Comparison of ENCODE assay signal across 19 cellular contexts in the genomic region with DNA sequence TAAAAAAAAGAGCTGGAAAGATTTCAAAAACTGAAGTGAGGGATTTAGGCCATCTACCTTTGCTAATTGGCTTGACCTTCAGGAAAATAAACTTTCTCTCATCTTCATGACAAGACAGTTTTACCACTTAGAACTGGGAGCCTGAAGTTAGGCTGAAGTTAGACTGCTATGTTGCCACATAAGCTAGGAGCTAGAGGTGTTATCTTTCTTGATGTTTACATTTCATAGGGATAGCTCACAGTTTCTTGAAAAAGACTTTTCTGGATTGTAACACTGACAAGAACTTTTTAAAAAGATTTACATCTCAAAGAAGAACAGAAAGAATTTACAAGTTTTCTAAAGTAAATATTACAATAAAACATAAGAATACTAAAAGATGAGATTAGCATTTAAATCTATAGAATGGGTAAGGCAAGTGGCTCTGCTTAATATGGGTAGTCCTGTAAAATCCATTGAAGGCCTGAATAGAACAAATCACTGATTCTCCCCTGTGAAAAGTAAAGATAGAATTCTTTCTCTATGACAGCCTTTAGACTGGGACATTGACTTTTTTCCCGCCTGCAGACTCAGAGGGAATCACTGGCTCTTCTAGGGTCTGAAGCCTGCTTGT.
"Had no signal": no experiment of that assay in that cellular context is flagged by ENCODE, and none has a peak within 500 bp of the region (broad histone marks: within the 10 kb centered on the region; RNA-seq: fewer than 3 reads in every experiment).

No MANE protein-coding gene starts in this region.

- FAIRE-seq: colon, pancreas, TTC549, urothelium cell line had no signal

- DNase-seq: activated B cell treated with CpG ODN at 0.5 μM for 24 hours; activated CD4-positive, alpha-beta T cell treated with anti-CD3 and anti-CD28 coated beads, Interleukin-2, amount 50 U/mL, for 1 hour; activated naive CD4-positive, alpha-beta T cell; activated naive CD8-positive, alpha-beta T cell treated with anti-CD3 and anti-CD28 coated beads, Interleukin-2, amount 10 ng/mL, durations not matched to agents 7 days and 5 days; activated T-cell treated with anti-CD3 and anti-CD28 coated beads for 4 hours; gastrocnemius medialis; heart left ventricle; islet precursor cell; naive B cell; pancreas; SW 1271; thyroid gland had no signal

- H3K36me3 ChIP-seq: ascending aorta, gastrocnemius medialis, heart left ventricle, neural progenitor cell, pancreas, thyroid gland had no signal

- H2AFZ ChIP-seq: neural progenitor cell had no signal

- ATAC-seq: gastrocnemius medialis; heart left ventricle; left lobe of liver; pancreas; stimulated activated memory B cell treated with anti-CD40 and anti-IgM and Interleukin-4, amounts not matched to agents 10 μg/mL and 1 μg/mL and 100 μg/mL, for 72 hours had no signal

- H3K27ac ChIP-seq: ascending aorta, gastrocnemius medialis, heart left ventricle, neural progenitor cell, pancreas, thyroid gland had no signal

- H3K4me2 ChIP-seq: neural progenitor cell had no signal

- H3K4me3 ChIP-seq: ascending aorta, gastrocnemius medialis, heart left ventricle, neural progenitor cell, pancreas, thyroid gland had no signal

- H3K9me3 ChIP-seq: ascending aorta, gastrocnemius medialis, pancreas, thyroid gland had no signal

- H3K9ac ChIP-seq: neural progenitor cell had no signal

- H3K4me1 ChIP-seq: ascending aorta, gastrocnemius medialis, heart left ventricle, neural progenitor cell, pancreas, thyroid gland had no signal

- H3K27me3 ChIP-seq: ascending aorta, gastrocnemius medialis, heart left ventricle, neural progenitor cell, pancreas, thyroid gland had no signal
